Comparison of ENCODE assay signal across 13 cellular contexts in genomic region chr20:23305098-23305497, GRCh38. TPM values are rescaled to one million over a fixed set of nuclear protein-coding genes. Genes with fewer than 3 reads are reported as not detected.
A peak's percentile ranks its signal among the peaks of the same experiment; 100 is the strongest.
DNase-seq lines count a peak whose midpoint lies in the region; ATAC-seq and FAIRE-seq lines count a peak whose summit lies in the region.
"Had no signal": no experiment of that assay in that cellular context is flagged by ENCODE, and none has a peak within 500 bp of the region (broad histone marks: within the 10 kb centered on the region; RNA-seq: fewer than 3 reads in every experiment).

No MANE protein-coding gene starts in this region.

- intact Hi-C loops in sciatic nerve (cut with DNase I) = no loop called here

- no peak for FAIRE-seq in RCC 7860 (lab: Jason Lieb, UNC)

- ATAC-seq in sciatic nerve (peak; percentile 90), GM18909 (IDR thresholded peaks at IDR 0.05; ENCODE audit: poor library complexity, unreplicated experiment) (no peak)

- DNase-seq in Daoy (ENCODE audit: low read depth) = peak; percentile 27
- DNase-seq in RCC 7860 (ENCODE audit: low spot score) = peak; percentile 5
- DNase-seq in fibroblast of peridontal ligament (ENCODE audit: extremely low read depth) = peak; percentile 21
- no peak for DNase-seq in sciatic nerve (ENCODE audit: low spot score)
- no peak for DNase-seq in medulla oblongata (ENCODE audit: extremely low spot score)
- DNase-seq in T-helper 9 cell = no peak
- no peak for DNase-seq in SW 1271 (lab: John Stamatoyannopoulos, UW)
- DNase-seq: activated CD8-positive, alpha-beta memory T cell treated with anti-CD3 and anti-CD28 coated beads for 24 hours; activated naive CD4-positive, alpha-beta T cell treated with anti-CD3 and anti-CD28 coated beads for 36 hours; NCI-H2029 treated with DMSO at 0.1 percent for 48 hours; stimulated activated CD4-positive, alpha-beta T cell treated with anti-CD3 and anti-CD28 coated beads, Interleukin-15, amount 100 ng/mL, for 24 hours; T-helper 2 cell had no signal

RNA-seq across cellular contexts. Expression of gene NXT1, which starts 45.5 kb away (rescaled TPM):
- 69.6 and 81.5 TPM in 2 replicates for total RNA-seq in Daoy (2014; rRNA removed; shearing (Covaris generic))
- total RNA-seq in sciatic nerve = 15.9 TPM

RNA-seq across cellular contexts. Expression of gene GZF1, which starts 56.9 kb away (rescaled TPM):
- 5.8 and 8.1 TPM in 2 replicates for total RNA-seq in Daoy (2014; rRNA removed; shearing (Covaris generic))
- 15.7 TPM for total RNA-seq in sciatic nerve

Comparison
In these comparisons a context has a peak if more than half of its experiments do, and no peak if none do; other contexts are left out.
1. DNase-seq: peak in Daoy (single experiment), RCC 7860 (single experiment) and fibroblast of peridontal ligament (single experiment); none in sciatic nerve (single experiment), medulla oblongata (single experiment), T-helper 9 cell (single experiment) and SW 1271 (0 of 2).